25 cellular contexts compared by ENCODE assay signal in genomic region chr6:132205946-132206345, GRCh38.
A peak's percentile ranks its signal among the peaks of the same experiment; 100 is the strongest.
DNase-seq lines count a peak whose midpoint lies in the region; ATAC-seq, FAIRE-seq and TF ChIP-seq lines count a peak whose summit lies in the region.
"Had no signal": no experiment of that assay in that cellular context is flagged by ENCODE, and none has a peak within 500 bp of the region (broad histone marks: within the 10 kb centered on the region; RNA-seq: fewer than 3 reads in every experiment).

No MANE protein-coding gene starts in this region.

- H3K27me3 Mint-ChIP-seq in astrocyte (ENCODE audit: low read depth, unreplicated experiment): no peaks in the 10 kb centered on the region
- H3K27me3 Mint-ChIP-seq in activated T-cell treated with anti-CD3 and anti-CD28 coated beads, Interleukin-2, amount 50 U/mL, for 72 hours (ENCODE audit: low read depth): no peaks in the 10 kb centered on the region

- H3K9ac ChIP-seq in astrocyte (ENCODE audit: low read length): no peak overlapping the region
- H3K9ac ChIP-seq: BLaER1 had no signal

- TF ChIP-seq CTCF in astrocyte (IDR thresholded peaks at IDR 0.05; ENCODE audit: insufficient read depth, low read depth, low read length): no peak
- TF ChIP-seq CTCF in esophagus muscularis mucosa (IDR thresholded peaks at IDR 0.05): no peak

- H3K4me3 Mint-ChIP-seq in astrocyte (ENCODE audit: unreplicated experiment): no peak overlapping the region
- H3K4me3 Mint-ChIP-seq in activated T-cell treated with anti-CD3 and anti-CD28 coated beads, Interleukin-2, amount 50 U/mL, for 72 hours: no peak overlapping the region
- H3K4me3 Mint-ChIP-seq: CD4-positive, alpha-beta memory T cell; IgD-negative memory B cell had no signal

- no peak overlapping the region for H3K4me3 ChIP-seq in astrocyte (ENCODE audit: insufficient read depth, low read depth, low read length)
- H3K4me3 ChIP-seq in esophagus muscularis mucosa: no peak overlapping the region
- H3K4me3 ChIP-seq: BLaER1 had no signal

- no peaks in the 10 kb centered on the region for H3K4me1 ChIP-seq in astrocyte (ENCODE audit: insufficient read depth, low read length)
- H3K4me1 ChIP-seq in esophagus muscularis mucosa: peaks cover 3 to 20% (median 16%) of the 10 kb centered on the region in 4 donors
- H3K4me1 ChIP-seq: BLaER1 had no signal

- H2AFZ ChIP-seq in astrocyte (ENCODE audit: low read depth, low read length): no peak overlapping the region

- no peaks in the 10 kb centered on the region for H3K36me3 ChIP-seq in astrocyte (ENCODE audit: insufficient read depth, low read length)
- H3K36me3 ChIP-seq in esophagus muscularis mucosa: no peaks in the 10 kb centered on the region
- H3K36me3 ChIP-seq: BLaER1 had no signal

- no peak for TF ChIP-seq POLR2A in esophagus muscularis mucosa (IDR thresholded peaks at IDR 0.05; ENCODE audit: low read depth)

- H4K20me1 ChIP-seq in astrocyte (ENCODE audit: insufficient read depth, low read length): no peaks in the 10 kb centered on the region
- H4K20me1 ChIP-seq: BLaER1 had no signal

- peak overlapping the region; percentile 85 for H3K27ac Mint-ChIP-seq in astrocyte (ENCODE audit: unreplicated experiment)
- no peak overlapping the region for H3K27ac Mint-ChIP-seq in activated T-cell treated with anti-CD3 and anti-CD28 coated beads, Interleukin-2, amount 50 U/mL, for 72 hours
- H3K27ac Mint-ChIP-seq: CD4-positive, alpha-beta memory T cell; IgD-negative memory B cell had no signal

- TF ChIP-seq EP300 in esophagus muscularis mucosa (IDR thresholded peaks at IDR 0.05): no peak

- H3K27me3 ChIP-seq in astrocyte (ENCODE audit: insufficient read depth, low read length) (no peaks in the 10 kb centered on the region), esophagus muscularis mucosa (no peaks in the 10 kb centered on the region)
- H3K27me3 ChIP-seq: BLaER1 had no signal

- no peak overlapping the region for H3K4me2 ChIP-seq in astrocyte (ENCODE audit: low read length)
- H3K4me2 ChIP-seq: BLaER1 had no signal

- no peak for ATAC-seq in activated T-cell treated with anti-CD3 and anti-CD28 coated beads, Interleukin-2, amount 50 U/mL, for 72 hours (replicated peaks in 1 of 2)
- ATAC-seq: PC-3 had no signal

- peaks cover 3% of the 10 kb centered on the region for H3K9me3 ChIP-seq in astrocyte (ENCODE audit: insufficient read depth, low read depth, low read length)
- no peaks in the 10 kb centered on the region for H3K9me3 ChIP-seq in esophagus muscularis mucosa

- peaks cover 18% of the 10 kb centered on the region for H3K4me1 Mint-ChIP-seq in astrocyte (ENCODE audit: low read depth, unreplicated experiment)
- H3K4me1 Mint-ChIP-seq in activated T-cell treated with anti-CD3 and anti-CD28 coated beads, Interleukin-2, amount 50 U/mL, for 72 hours (ENCODE audit: low read depth): no peaks in the 10 kb centered on the region
- H3K4me1 Mint-ChIP-seq: CD4-positive, alpha-beta memory T cell; IgD-negative memory B cell had no signal

- H3K79me2 ChIP-seq in astrocyte (ENCODE audit: insufficient read depth, low read length): no peaks in the 10 kb centered on the region

- FAIRE-seq in astrocyte (lab: Jason Lieb, UNC): no peak
- FAIRE-seq: A204.1, HTR-8/SVneo had no signal

- WGBS in esophagus muscularis mucosa: 87% methylated on average over 1 of the region's 1 CpG

- H3K27ac ChIP-seq in astrocyte (ENCODE audit: low read depth, low read length) (no peak overlapping the region), esophagus muscularis mucosa (replicated peaks in 1 of 4) (no peak overlapping the region)
- H3K27ac ChIP-seq: BLaER1, HL-60, RWPE1 had no signal

- H3K9me3 Mint-ChIP-seq in astrocyte (ENCODE audit: unreplicated experiment): peaks cover 9% of the 10 kb centered on the region
- no peaks in the 10 kb centered on the region for H3K9me3 Mint-ChIP-seq in activated T-cell treated with anti-CD3 and anti-CD28 coated beads, Interleukin-2, amount 50 U/mL, for 72 hours

- DNase-seq in EH (ENCODE audit: low read depth) (peak; percentile 60), astrocyte (ENCODE audit: low read depth) (peak; percentile 83), glomerular visceral epithelial cell (ENCODE audit: extremely low spot score) (peak; percentile 70), renal cortical epithelial cell (ENCODE audit: low read depth) (peak; percentile 95), esophagus muscularis mucosa (ENCODE audit: extremely low spot score) (no peak)
- no peak for DNase-seq in activated T-cell treated with anti-CD3 and anti-CD28 coated beads, Interleukin-2, amount 50 U/mL, for 72 hours
- no peak for DNase-seq in stimulated activated CD4-positive, alpha-beta T cell treated with anti-CD3 and anti-CD28 coated beads, Interleukin-2, amount 100 ng/mL, for 24 hours
- DNase-seq: Calu3; CD4-positive, alpha-beta memory T cell; H7; Kasumi-1; MM.1S; NCI-H1092; NCI-H1436 treated with DMSO at 0.1 percent for 48 hours; NCI-H2029; NCI-H2171; NCI-H526; PC-3; SIG-M5 had no signal

- intact Hi-C loops in esophagus muscularis mucosa (cut with DNase I): no loop called here

- no peaks in the 10 kb centered on the region for H3K36me3 Mint-ChIP-seq in astrocyte (ENCODE audit: low read depth, unreplicated experiment)
- H3K36me3 Mint-ChIP-seq in activated T-cell treated with anti-CD3 and anti-CD28 coated beads, Interleukin-2, amount 50 U/mL, for 72 hours (ENCODE audit: insufficient read depth in 2 of 2): no peaks in the 10 kb centered on the region
- H3K36me3 Mint-ChIP-seq: CD4-positive, alpha-beta memory T cell had no signal

Comparison
In these comparisons a context has a peak if more than half of its experiments do, and no peak if none do; other contexts are left out.
1. DNase-seq: peak in EH (single experiment), astrocyte (single experiment), glomerular visceral epithelial cell (single experiment) and renal cortical epithelial cell (single experiment); none in activated T-cell treated with anti-CD3 and anti-CD28 coated beads, Interleukin-2, amount 50 U/mL, for 72 hours (0 of 2), stimulated activated CD4-positive, alpha-beta T cell treated with anti-CD3 and anti-CD28 coated beads, Interleukin-2, amount 100 ng/mL, for 24 hours (0 of 2) and esophagus muscularis mucosa (single experiment).